9 cellular contexts compared by ENCODE assay signal in the genomic region with DNA sequence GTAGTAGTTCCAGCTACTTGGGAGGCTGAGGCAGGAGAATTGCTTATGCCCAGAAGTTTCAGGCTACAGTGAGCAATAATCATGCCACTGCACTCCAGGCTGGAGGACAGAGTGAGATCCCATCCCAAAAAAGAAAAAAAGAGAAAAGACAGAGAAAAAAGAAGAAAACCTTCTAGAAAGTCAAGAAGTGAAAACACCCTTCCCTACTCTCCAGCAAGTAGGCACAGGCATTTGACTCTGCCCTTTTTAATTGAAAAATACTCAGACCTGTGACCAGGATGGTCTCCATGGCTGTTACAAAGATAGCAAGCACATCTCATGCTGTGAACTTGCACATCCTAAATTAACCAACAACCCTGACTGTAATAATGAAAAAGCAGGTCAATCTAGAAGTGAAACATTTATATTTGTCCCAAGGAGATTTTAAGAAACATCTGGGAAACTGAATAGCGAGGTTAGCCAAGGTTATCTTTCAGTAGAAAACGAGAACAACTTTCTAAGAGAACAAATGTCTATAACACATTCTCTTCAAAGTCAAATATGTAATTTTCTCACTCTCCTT. TPM values are rescaled to one million over a fixed set of nuclear protein-coding genes. Genes with fewer than 3 reads are reported as not detected.
DNase-seq lines count a peak whose midpoint lies in the region; ATAC-seq, FAIRE-seq and TF ChIP-seq lines count a peak whose summit lies in the region.
"Had no signal": no experiment of that assay in that cellular context is flagged by ENCODE, and none has a peak within 500 bp of the region (broad histone marks: within the 10 kb centered on the region; RNA-seq: fewer than 3 reads in every experiment).

No MANE protein-coding gene starts in this region.

- TF ChIP-seq POLR2A in GM12878 (IDR thresholded peaks at IDR 0.05; ENCODE audit: low read depth, low read length): no peak

- H3K27ac ChIP-seq in GM12878 (ENCODE audit: control insufficient read depth, insufficient read depth): 0 out of 2 replicates have a peak overlapping the region, but pooled peaks have one; percentile 11
- H3K27ac ChIP-seq in parathyroid adenoma: peak overlapping the region; percentile 93

- no peaks in the 10 kb centered on the region; the same call in 2 of the 3 replicates for H3K9me3 ChIP-seq in GM12878 (replicated peaks; ENCODE audit: control insufficient read depth, insufficient read depth, low read length)
- H3K9me3 ChIP-seq in parathyroid adenoma (ENCODE audit: control insufficient read depth, low read length): no peaks in the 10 kb centered on the region

- H3K27me3 ChIP-seq in GM12878 (replicated peaks in 1 of 2; ENCODE audit: control insufficient read depth in 2 of 2, insufficient read depth in 2 of 2, low read length in 1 of 2) (no peaks in the 10 kb centered on the region), parathyroid adenoma (ENCODE audit: control insufficient read depth, insufficient read depth, low read length) (no peaks in the 10 kb centered on the region)

- no peaks in the 10 kb centered on the region for H3K4me1 ChIP-seq in GM12878 (ENCODE audit: control insufficient read depth, insufficient read depth, low read length)
- H3K4me1 ChIP-seq in parathyroid adenoma: peaks cover 26% of the 10 kb centered on the region

- BruUV-seq in GM12878 (replicated peaks; lab: Mats Ljungman, UMichigan): no TSS peak

- H3K4me3 ChIP-seq in GM12878: peak overlapping the region; percentile 1; the same call in 1 of the 2 replicates
- peak overlapping the region; percentile 63 for H3K4me3 ChIP-seq in parathyroid adenoma (ENCODE audit: low read depth, low read length)

- CTCF ChIA-PET in GM12878 (lab: Yijun Ruan, JAX): interaction anchor here (0.9 to 2.2 kb wide), 12 partner anchors 9 to 262 kb away, joined by 3 to 9 read pairs (median 4); no protein-coding TSS in a partner anchor

- H4K20me1 ChIP-seq in GM12878 (ENCODE audit: control insufficient read depth, insufficient read depth): no peaks in the 10 kb centered on the region

- H3K79me2 ChIP-seq in GM12878 (ENCODE audit: control insufficient read depth, insufficient read depth, low read length) (no peaks in the 10 kb centered on the region), parathyroid adenoma (peaks cover 31% of the 10 kb centered on the region)

- H3K9me3 Mint-ChIP-seq in immature natural killer cell: peaks cover 4 to 18% (median 7%) of the 10 kb centered on the region in 6 donors

- intact Hi-C loops in GM12878 (cut with micrococcal nuclease; ENCODE audit: unreplicated experiment): loop anchor here (2.0 to 5.0 kb wide), 3 partner anchors 31 to 229 kb away; no protein-coding TSS in a partner anchor

- no peak for TF ChIP-seq CTCF in GM12878 (IDR thresholded peaks at IDR 0.05 in 2 of 3, conservative IDR thresholded peaks at IDR 0.05 in 1 of 3; ENCODE audit: control insufficient read depth in 2 of 3, extremely low read depth in 1 of 3, insufficient read depth in 1 of 3, low read depth in 3 of 3, low read length in 3 of 3)
- TF ChIP-seq CTCF in parathyroid adenoma (IDR thresholded peaks at IDR 0.05): no peak

- peak; percentile 59 for FAIRE-seq in GM12878 (lab: Jason Lieb, UNC)

- no peaks in the 10 kb centered on the region for H3K36me3 Mint-ChIP-seq in immature natural killer cell

- H3K4me2 ChIP-seq in GM12878 (ENCODE audit: control insufficient read depth, insufficient read depth): peak overlapping the region; percentile 54
- peak overlapping the region; percentile 60 for H3K4me2 ChIP-seq in parathyroid adenoma (ENCODE audit: low read length)

- H3K4me3 Mint-ChIP-seq in immature natural killer cell: no peak overlapping the region

- peak overlapping the region; percentile 12; the same call in 1 of the 2 replicates for H2AFZ ChIP-seq in GM12878 (ENCODE audit: control insufficient read depth, low read depth, low read length)
- peak overlapping the region; percentile 73 for H2AFZ ChIP-seq in parathyroid adenoma

- no peak for TF ChIP-seq RAD21 in GM12878 (IDR thresholded peaks at IDR 0.05; ENCODE audit: insufficient read depth, low read depth, low read length)

- in situ Hi-C loops in GM12878 (cut with MboI): no loop called here

- 0% methylated on average over 2 of the region's 2 CpGs for WGBS in GM12878 (ENCODE audit: insufficient coverage, insufficient replicate concordance, low lambda C conversion rate, missing lambda C conversion rate)

- DNase-seq in GM12878 (ENCODE audit: low read depth, low spot score): no peak
- DNase-seq in SHP77 treated with DMSO at 0.1 percent for 48 hours (lab: John Stamatoyannopoulos, UW): no peak
- DNase-seq in immature natural killer cell: no peak
- DNase-seq in islet precursor cell: no peak
- no peak for DNase-seq in COLO829 (ENCODE audit: low spot score)

- H3K9ac ChIP-seq in GM12878 (ENCODE audit: control insufficient read depth, insufficient read depth, low read length): no peak overlapping the region
- no peak overlapping the region for H3K9ac ChIP-seq in parathyroid adenoma

- peaks cover 6 to 12% (median 9%) of the 10 kb centered on the region in 3 donors for H3K27me3 Mint-ChIP-seq in immature natural killer cell (ENCODE audit: low read depth in 3 of 3)

- no peak for TF ChIP-seq EP300 in GM12878 (IDR thresholded peaks at IDR 0.05; ENCODE audit: borderline replicate concordance in 1 of 2, control insufficient read depth in 1 of 2, low read depth in 2 of 2, low read length in 2 of 2)

- H3K36me3 ChIP-seq in GM12878 (ENCODE audit: control insufficient read depth in 2 of 2, insufficient read depth in 2 of 2, low read length in 1 of 2) (no peaks in the 10 kb centered on the region), parathyroid adenoma (ENCODE audit: control insufficient read depth, insufficient read depth, low read length) (no peaks in the 10 kb centered on the region)

- no peak overlapping the region for H3K27ac Mint-ChIP-seq in immature natural killer cell

- POLR2A ChIA-PET in GM12878 (lab: Charles Lee): interaction anchor here (0.8 to 1.3 kb wide), 10 partner anchors 19 to 230 kb away, joined by 3 to 8 read pairs (median 3); no protein-coding TSS in a partner anchor

- SMC1A ChIA-PET in GM12878 (lab: Charles Lee; ENCODE audit: uncharacterized antibody, unreplicated experiment): interaction anchor here (0.7 to 7.0 kb wide), 26 partner anchors 13 to 229 kb away, joined by 3 to 87 read pairs (median 4); no protein-coding TSS in a partner anchor

- ATAC-seq in GM19043 (IDR thresholded peaks at IDR 0.05; ENCODE audit: low read depth, unreplicated experiment) (peak; percentile 31), HG02970 (IDR thresholded peaks at IDR 0.05; ENCODE audit: low FRiP score, unreplicated experiment) (peak; percentile 19), GM12878 (peak; percentile 53)

- no peaks in the 10 kb centered on the region for H3K4me1 Mint-ChIP-seq in immature natural killer cell

- RAD21 ChIA-PET in GM12878 (lab: Charles Lee; ENCODE audit: unreplicated experiment): interaction anchor here (0.8 to 5.4 kb wide), 18 partner anchors 13 to 262 kb away, joined by 3 to 28 read pairs (median 4); no protein-coding TSS in a partner anchor

TF ChIP-seq in GM12878, 131 proteins besides CTCF, POLR2A, EP300 and RAD21 (continues in another document):
- TF ChIP-seq JUNB (IDR thresholded peaks at IDR 0.05): peak; percentile 36; the same call in 1 of the 2 replicates
- TF ChIP-seq, protein P1, sequence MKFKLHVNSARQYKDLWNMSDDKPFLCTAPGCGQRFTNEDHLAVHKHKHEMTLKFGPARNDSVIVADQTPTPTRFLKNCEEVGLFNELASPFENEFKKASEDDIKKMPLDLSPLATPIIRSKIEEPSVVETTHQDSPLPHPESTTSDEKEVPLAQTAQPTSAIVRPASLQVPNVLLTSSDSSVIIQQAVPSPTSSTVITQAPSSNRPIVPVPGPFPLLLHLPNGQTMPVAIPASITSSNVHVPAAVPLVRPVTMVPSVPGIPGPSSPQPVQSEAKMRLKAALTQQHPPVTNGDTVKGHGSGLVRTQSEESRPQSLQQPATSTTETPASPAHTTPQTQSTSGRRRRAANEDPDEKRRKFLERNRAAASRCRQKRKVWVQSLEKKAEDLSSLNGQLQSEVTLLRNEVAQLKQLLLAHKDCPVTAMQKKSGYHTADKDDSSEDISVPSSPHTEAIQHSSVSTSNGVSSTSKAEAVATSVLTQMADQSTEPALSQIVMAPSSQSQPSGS (IDR thresholded peaks at IDR 0.05; ENCODE audit: low read length): no peak
- TF ChIP-seq NR2F1 (conservative IDR thresholded peaks at IDR 0.05): peak; percentile 61; the same call in 1 of the 2 replicates
- 0 out of 2 replicates have a peak, but pooled peaks have one; percentile 13 for TF ChIP-seq DPF2 (IDR thresholded peaks at IDR 0.05)
- TF ChIP-seq TCF7 (IDR thresholded peaks at IDR 0.05; ENCODE audit: borderline replicate concordance): no peak
- TF ChIP-seq MTA2 (IDR thresholded peaks at IDR 0.05; ENCODE audit: low read depth): no peak
- TF ChIP-seq, protein P2, sequence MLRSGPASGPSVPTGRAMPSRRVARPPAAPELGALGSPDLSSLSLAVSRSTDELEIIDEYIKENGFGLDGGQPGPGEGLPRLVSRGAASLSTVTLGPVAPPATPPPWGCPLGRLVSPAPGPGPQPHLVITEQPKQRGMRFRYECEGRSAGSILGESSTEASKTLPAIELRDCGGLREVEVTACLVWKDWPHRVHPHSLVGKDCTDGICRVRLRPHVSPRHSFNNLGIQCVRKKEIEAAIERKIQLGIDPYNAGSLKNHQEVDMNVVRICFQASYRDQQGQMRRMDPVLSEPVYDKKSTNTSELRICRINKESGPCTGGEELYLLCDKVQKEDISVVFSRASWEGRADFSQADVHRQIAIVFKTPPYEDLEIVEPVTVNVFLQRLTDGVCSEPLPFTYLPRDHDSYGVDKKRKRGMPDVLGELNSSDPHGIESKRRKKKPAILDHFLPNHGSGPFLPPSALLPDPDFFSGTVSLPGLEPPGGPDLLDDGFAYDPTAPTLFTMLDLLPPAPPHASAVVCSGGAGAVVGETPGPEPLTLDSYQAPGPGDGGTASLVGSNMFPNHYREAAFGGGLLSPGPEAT (IDR thresholded peaks at IDR 0.05; ENCODE audit: low read depth): no peak

RNA-seq across cellular contexts. Expression of a gene that starts 2.0 kb away (rescaled TPM):
- 87.2 and 91.5 TPM in 2 replicates for total RNA-seq in GM12878 (2013; cell fraction: nucleolus; rRNA removed)
- total RNA-seq in GM12878 (2014; rRNA removed): 1.2 and 1.4 TPM in 2 replicates
- 0.81 and 0.88 TPM in 2 replicates for total RNA-seq in GM12878 (2014; rRNA removed; fragmentation: Illumina TruSeq; extraction: Trizol)
- 0.69 and 0.93 TPM in 2 replicates for total RNA-seq in GM12878 (2021)
- polyA plus RNA-seq in GM12878 (2011; ENCODE audit: low read depth): 0.16 TPM
- polyA plus RNA-seq in GM12878 (2011; rRNA removed): 20.9 and 22.9 TPM in 2 replicates
- polyA plus RNA-seq in GM12878 (2011; cell fraction: cytosol; rRNA removed): 14.7 and 15.3 TPM in 2 replicates
- polyA plus RNA-seq in GM12878 (2011; cell fraction: nucleus; rRNA removed): 12.9 and 14.5 TPM in 2 replicates
- 0.16 and 0.34 TPM in 2 replicates for polyA plus RNA-seq in GM12878 (2012)
- 0.38 and 0.68 TPM in 2 replicates for polyA plus RNA-seq in GM12878 (2014; fragmentation: Illumina TruSeq; extraction: Trizol)
- under 1 TPM; 0.10 to 0.16 TPM for polyA plus RNA-seq in GM12878 (2014; fragmentation: Nextera tagmentation; extraction: Ambion mirVana)
- 0.41 and 0.67 TPM in 2 replicates for polyA plus RNA-seq in GM12878 (2014; rRNA removed)
- polyA plus RNA-seq in GM12878 (2016; fragmentation: Nextera tagmentation; extraction: Ambion mirVana): under 1 TPM; 0.19 to 0.46 TPM
- polyA minus RNA-seq in GM12878 (2011; rRNA and poly(A)+ RNA removed): 66.1 and 67.7 TPM in 2 replicates
- polyA minus RNA-seq in GM12878 (2011; cell fraction: cytosol; rRNA and poly(A)+ RNA removed): 13.4 and 16.8 TPM in 2 replicates
- polyA minus RNA-seq in GM12878 (2011; cell fraction: nucleus; rRNA and poly(A)+ RNA removed): 39.3 and 71.8 TPM in 2 replicates
- not detected for polyA plus RNA-seq in immature natural killer cell
- total RNA-seq: activated CD8-positive, alpha-beta memory T cell treated with anti-CD3 and anti-CD28 coated beads for 36 hours had no signal
